10 cellular contexts compared by ENCODE assay signal in the genomic region with DNA sequence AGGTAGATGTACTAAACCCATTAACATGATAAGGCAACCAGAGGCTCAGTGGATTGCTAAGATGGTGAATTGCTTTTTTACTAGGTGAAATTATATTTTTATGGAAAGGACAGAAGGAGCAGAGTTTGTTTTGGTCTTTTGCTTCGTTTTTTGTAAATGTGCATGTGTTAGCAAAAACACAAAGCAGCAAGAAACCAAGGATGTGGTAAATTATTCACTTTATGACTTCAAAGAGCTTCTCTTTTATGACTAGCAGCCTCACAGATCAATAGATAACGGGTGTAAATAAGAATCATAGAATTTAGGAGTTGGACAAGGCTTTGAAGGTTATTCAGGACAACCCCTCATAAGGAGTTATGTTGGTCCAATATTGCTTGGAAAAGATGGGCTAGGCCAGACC.
"Had no signal": no experiment of that assay in that cellular context is flagged by ENCODE, and none has a peak within 500 bp of the region (broad histone marks: within the 10 kb centered on the region; RNA-seq: fewer than 3 reads in every experiment).

No MANE protein-coding gene starts in this region.

- H3K4me3 Mint-ChIP-seq: H9, HFFc6 had no signal

- H2AFZ ChIP-seq: GM23248 had no signal

- ATAC-seq: HCT116 had no signal

- H3K36me3 ChIP-seq: HAP-1 had no signal

- H3K9me3 ChIP-seq: HAP-1 had no signal

- H3K4me1 Mint-ChIP-seq: H9 had no signal

- DNase-seq: GM23248, GOT3, H7, H9, HCEC 1CT, HFFc6 had no signal

- H3K27ac Mint-ChIP-seq: H9, HFFc6 had no signal

- FAIRE-seq: H1, H54 had no signal

- H3K4me3 ChIP-seq: GM23248, HAP-1 had no signal

- H3K27ac ChIP-seq: GM23248 had no signal

- H3K4me1 ChIP-seq: HAP-1 had no signal

- H3K9ac ChIP-seq: GM23248 had no signal
